Comparison of ENCODE assay signal across 7 cellular contexts in genomic region chr4:6065166-6065565, GRCh38. TPM values are rescaled to one million over a fixed set of nuclear protein-coding genes. Genes with fewer than 3 reads are reported as not detected.
"Had no signal": no experiment of that assay in that cellular context is flagged by ENCODE, and none has a peak within 500 bp of the region (broad histone marks: within the 10 kb centered on the region; RNA-seq: fewer than 3 reads in every experiment).

No MANE protein-coding gene starts in this region.

- H3K27ac ChIP-seq: HL-60 had no signal

- ATAC-seq: GM23338, HepG2 had no signal

- DNase-seq: H9, HCEC 1CT had no signal

- H3K4me2 ChIP-seq: GM23338 had no signal

- H2AFZ ChIP-seq: GM23338 had no signal

- H3K4me3 ChIP-seq: GM23338 had no signal

RNA-seq across cellular contexts. Expression of gene C4orf50, which starts 46.9 kb away (rescaled TPM):
- total RNA-seq: HepG2, HT1080 had no signal
- polyA plus RNA-seq: HepG2, IgD-negative memory B cell had no signal
